In genomic region chr10:119055472-119055871, GRCh38 we compare ENCODE assay signal across 26 cellular contexts. TPM values are rescaled to one million over a fixed set of nuclear protein-coding genes. Genes with fewer than 3 reads are reported as not detected.
A peak's percentile ranks its signal among the peaks of the same experiment; 100 is the strongest.
DNase-seq lines count a peak whose midpoint lies in the region; ATAC-seq and FAIRE-seq lines count a peak whose summit lies in the region.
"Had no signal": no experiment of that assay in that cellular context is flagged by ENCODE, and none has a peak within 500 bp of the region (broad histone marks: within the 10 kb centered on the region; RNA-seq: fewer than 3 reads in every experiment).

No MANE protein-coding gene starts in this region.

- no peaks in the 10 kb centered on the region for H3K27me3 Mint-ChIP-seq in T-helper 17 cell
- H3K27me3 Mint-ChIP-seq: B cell; CD4-positive, alpha-beta T cell had no signal

- peaks cover 8% of the 10 kb centered on the region for H3K36me3 Mint-ChIP-seq in T-helper 17 cell (ENCODE audit: low read depth)

- intact Hi-C loops in left colon (cut with DNase I, micrococcal nuclease) = no loop called here

- H3K4me1 Mint-ChIP-seq in T-helper 17 cell = peaks cover 16% of the 10 kb centered on the region

- H3K9me3 ChIP-seq in T-helper 17 cell (ENCODE audit: control insufficient read depth, low read length, poor library complexity, severe bottlenecking) = no peaks in the 10 kb centered on the region
- H3K9me3 ChIP-seq in small intestine (ENCODE audit: control insufficient read depth, low read depth) = no peaks in the 10 kb centered on the region
- H3K9me3 ChIP-seq: A549, Caco-2 had no signal

- WGBS in small intestine, 3 donors = 16 to 69% (median 44%) methylated on average over 1 of the region's 1 CpG

- FAIRE-seq in small intestine (lab: Jason Lieb, UNC) (no peak), GM19239 (lab: Jason Lieb, UNC) (no peak)
- FAIRE-seq: A549, GM12878, GM12892, GM18507 had no signal

- H3K4me3 Mint-ChIP-seq in T-helper 17 cell = no peak overlapping the region
- H3K4me3 Mint-ChIP-seq: B cell; CD4-positive, alpha-beta T cell; CD8-positive, alpha-beta T cell had no signal

- H3K4me1 ChIP-seq in small intestine (ENCODE audit: control insufficient read depth in 2 of 2, insufficient read depth in 1 of 2, low read depth in 1 of 2, low read length in 1 of 2) = no peaks in the 10 kb centered on the region
- H3K4me1 ChIP-seq: A549; BLaER1 treated with 17β-estradiol and CSF1 and Interleukin-3, amounts not matched to agents 10 nM and 100 nM; Caco-2 had no signal

- no peaks in the 10 kb centered on the region for H3K27me3 ChIP-seq in small intestine (ENCODE audit: control insufficient read depth in 2 of 2, insufficient read depth in 2 of 2, low read length in 2 of 2)
- H3K27me3 ChIP-seq: BLaER1 treated with 17β-estradiol and CSF1 and Interleukin-3, amounts not matched to agents 10 nM and 100 nM had no signal

- peaks cover 40 to 45% of the 10 kb centered on the region in 2 donors for H3K36me3 ChIP-seq in small intestine (ENCODE audit: control insufficient read depth in 2 of 2, insufficient read depth in 2 of 2, low read length in 2 of 2)

- H3K27ac Mint-ChIP-seq in T-helper 17 cell = peak overlapping the region; percentile 78
- H3K27ac Mint-ChIP-seq: B cell; CD4-positive, alpha-beta T cell; CD8-positive, alpha-beta T cell had no signal

- no peak overlapping the region for H3K27ac ChIP-seq in small intestine (ENCODE audit: low read depth in 1 of 2, low read length in 1 of 2)
- H3K27ac ChIP-seq: 22Rv1; A549; BLaER1 treated with 17β-estradiol and CSF1 and Interleukin-3, amounts not matched to agents 10 nM and 100 nM; C4-2B had no signal

- ATAC-seq in T-helper 17 cell (no peak), left colon (peak; percentile 94), HG02678 (IDR thresholded peaks at IDR 0.05; ENCODE audit: unreplicated experiment) (no peak)
- ATAC-seq: A549; CD8-positive, alpha-beta T cell; GM12878 had no signal

- no peak overlapping the region for H3K4me3 ChIP-seq in small intestine (ENCODE audit: low read depth in 1 of 2, low read length in 2 of 2)
- H3K4me3 ChIP-seq: A549; BLaER1 treated with 17β-estradiol and CSF1 and Interleukin-3, amounts not matched to agents 10 nM and 100 nM; GM12878 had no signal

- no peak for DNase-seq in T-helper 17 cell
- DNase-seq in left colon = peak; percentile 27 to 34
- DNase-seq in small intestine = peak; percentile 62
- no peak for DNase-seq in KG1 (lab: John Stamatoyannopoulos, UW)
- DNase-seq in GM19239 (ENCODE audit: insufficient read length, low spot score) = no peak
- DNase-seq: AML-193; Caco-2; Calu3; CD4-positive, alpha-beta T cell; CD8-positive, alpha-beta T cell; DMS 273 treated with DMSO at 0.1 percent for 48 hours; DMS153; DMS53; DMS79; DND-41; EL; GDM1 had no signal

RNA-seq across cellular contexts. Expression of gene EIF3A, which starts 25.1 kb away (rescaled TPM):
- total RNA-seq in T-helper 17 cell (100 to 1,000 TPM; 149 to 169 TPM), left colon (100 to 1,000 TPM in 1 of 2 donors, 10 to 100 TPM in 1; 98.2 to 119 TPM)
- 10 to 100 TPM; 41.8 to 63.6 (median 41.9) TPM for polyA plus RNA-seq in small intestine

RNA-seq across cellular contexts. Expression of gene NANOS1, which starts 26.0 kb away (rescaled TPM):
- under 1 TPM; 0.15 to 0.34 TPM for total RNA-seq in T-helper 17 cell
- total RNA-seq in left colon = 1 to 10 TPM in 1 of 2 donors, under 1 TPM in 1; 0.27 to 1.1 TPM
- polyA plus RNA-seq in small intestine = under 1 TPM in 1 of 3 donors, not detected in 2; 0.61 TPM

RNA-seq across cellular contexts. Expression of gene DENND10, which starts 48.4 kb away (rescaled TPM):
- 10 to 100 TPM; 37.4 to 52.1 TPM for total RNA-seq in T-helper 17 cell
- total RNA-seq in left colon = 10 to 100 TPM; 39.1 to 53.1 TPM
- 10 to 100 TPM; 20.3 to 32.4 (median 29.2) TPM for polyA plus RNA-seq in small intestine

Comparison
In these comparisons a context has a peak if more than half of its experiments do, and no peak if none do; other contexts are left out.
1. DNase-seq: peak in left colon (2 of 2) and small intestine (single experiment); none in T-helper 17 cell (0 of 3), KG1 (single experiment) and GM19239 (single experiment).